ENCODE assay signal across 16 cellular contexts in genomic region chr2:95295376-95295775, GRCh38. TPM values are rescaled to one million over a fixed set of nuclear protein-coding genes. Genes with fewer than 3 reads are reported as not detected.
"Had no signal": no experiment of that assay in that cellular context is flagged by ENCODE, and none has a peak within 500 bp of the region (broad histone marks: within the 10 kb centered on the region; RNA-seq: fewer than 3 reads in every experiment).

No MANE protein-coding gene starts in this region.

- ATAC-seq: K562, Panc1, PC-3 had no signal

- H3K36me3 Mint-ChIP-seq: IgD-negative memory B cell had no signal

- H3K27ac ChIP-seq: HL-60, KMS-11 had no signal

- H3K27me3 Mint-ChIP-seq: IgD-negative memory B cell had no signal

- DNase-seq: Kasumi-1; MM.1S; NCI-H1436 treated with DMSO at 0.1 percent for 48 hours; NCI-H187 treated with DMSO at 0.1 percent for 48 hours; NCI-H2227 treated with DMSO at 0.1 percent for 48 hours; NK-92 treated with Interleukin-12 subunit alpha and Interleukin-12 subunit beta, amount 100 ng/mL, for 24 hours; PC-3; SK-N-SH; SW 1271 had no signal

- H3K27ac Mint-ChIP-seq: IgD-negative memory B cell had no signal

- H3K4me1 Mint-ChIP-seq: IgD-negative memory B cell had no signal

- H3K4me3 Mint-ChIP-seq: IgD-negative memory B cell had no signal

RNA-seq across cellular contexts. Expression of gene KCNIP3, which starts 1.8 kb away (rescaled TPM):
- total RNA-seq: OCI-LY7 had no signal

RNA-seq across cellular contexts. Expression of gene PROM2, which starts 21.1 kb away (rescaled TPM):
- total RNA-seq: K562, SK-MEL-5 had no signal
